Comparison of ENCODE assay signal across 8 cellular contexts in genomic region chr3:197298858-197299854, GRCh38. TPM values are rescaled to one million over a fixed set of nuclear protein-coding genes. Genes with fewer than 3 reads are reported as not detected.
DNase-seq lines count a peak whose midpoint lies in the region; ATAC-seq and TF ChIP-seq lines count a peak whose summit lies in the region.

No MANE protein-coding gene starts in this region.

- H3K4me1 Mint-ChIP-seq in CD14-positive monocyte (peaks cover 28% of the 10 kb centered on the region), nephron progenitor cell (peaks cover 44% of the 10 kb centered on the region)

- DNase-seq in CD14-positive monocyte (ENCODE audit: low spot score): no peak
- peak; percentile 83 for DNase-seq in NCI-H2196 treated with DMSO at 0.1 percent for 48 hours (lab: John Stamatoyannopoulos, UW; ENCODE audit: unreplicated experiment)
- peak; percentile 38 for DNase-seq in activated T-cell treated with anti-CD3 and anti-CD28 coated beads, Interleukin-2, amount 50 U/mL, for 1 hour
- DNase-seq in fibroblast of mammary gland (ENCODE audit: low read depth): no peak
- DNase-seq in nephron progenitor cell: peak; percentile 53
- DNase-seq in T1000 (lab: John Stamatoyannopoulos, UW): no peak

- TF ChIP-seq CTCF in CD14-positive monocyte (IDR thresholded peaks at IDR 0.05): no peak
- TF ChIP-seq CTCF in fibroblast of mammary gland (conservative IDR thresholded peaks at IDR 0.05; ENCODE audit: control insufficient read depth, insufficient read depth, low read depth, low read length): no peak
- TF ChIP-seq CTCF in nephron progenitor cell (IDR thresholded peaks at IDR 0.05): no peak

- ATAC-seq in GM21447 (IDR thresholded peaks at IDR 0.05; ENCODE audit: unreplicated experiment) (peak; percentile 27), GM18858 (IDR thresholded peaks at IDR 0.05; ENCODE audit: unreplicated experiment) (no peak)

- peaks cover 0 to 2% (median 0%) of the 10 kb centered on the region in 7 donors for H3K9me3 Mint-ChIP-seq in CD14-positive monocyte
- H3K9me3 Mint-ChIP-seq in nephron progenitor cell: no peaks in the 10 kb centered on the region

- H3K27ac Mint-ChIP-seq in CD14-positive monocyte (peak overlapping the region in 4 of 7 donors; percentile 35 to 85 (median 63)), nephron progenitor cell (no peak overlapping the region)

- H3K4me3 Mint-ChIP-seq in CD14-positive monocyte (peak overlapping the region; percentile 93 to 95), nephron progenitor cell (peak overlapping the region; percentile 91)

- peak overlapping the region; percentile 90 for H3K4me3 ChIP-seq in fibroblast of mammary gland (ENCODE audit: control insufficient read depth, low read depth, low read length)

- intact Hi-C loops in CD14-positive monocyte (cut with micrococcal nuclease): no loop called here

- peaks cover 22 to 27% (median 27%) of the 10 kb centered on the region in 3 donors for H3K27me3 Mint-ChIP-seq in CD14-positive monocyte (ENCODE audit: low read depth in 3 of 3)
- H3K27me3 Mint-ChIP-seq in nephron progenitor cell (ENCODE audit: low read depth, poor library complexity): peaks cover 25% of the 10 kb centered on the region

- peaks cover 4 to 10% of the 10 kb centered on the region in 2 donors for H3K36me3 Mint-ChIP-seq in CD14-positive monocyte
- H3K36me3 Mint-ChIP-seq in nephron progenitor cell (ENCODE audit: low read depth): peaks cover 17% of the 10 kb centered on the region

RNA-seq across cellular contexts. Expression of gene DLG1, which starts 0.7 kb away (rescaled TPM):
- 10 to 100 TPM in 1 of 2 donors, 1 to 10 TPM in 1; 6.5 to 10.2 TPM for polyA plus RNA-seq in CD14-positive monocyte

Comparison
In these comparisons a context has a peak if more than half of its experiments do, and no peak if none do; other contexts are left out.
1. DNase-seq: peak in NCI-H2196 treated with DMSO at 0.1 percent for 48 hours (single experiment), activated T-cell treated with anti-CD3 and anti-CD28 coated beads, Interleukin-2, amount 50 U/mL, for 1 hour (single experiment) and nephron progenitor cell (single experiment); none in CD14-positive monocyte (single experiment), fibroblast of mammary gland (single experiment) and T1000 (single experiment).